ENCODE assay signal across 18 cellular contexts in the genomic region with DNA sequence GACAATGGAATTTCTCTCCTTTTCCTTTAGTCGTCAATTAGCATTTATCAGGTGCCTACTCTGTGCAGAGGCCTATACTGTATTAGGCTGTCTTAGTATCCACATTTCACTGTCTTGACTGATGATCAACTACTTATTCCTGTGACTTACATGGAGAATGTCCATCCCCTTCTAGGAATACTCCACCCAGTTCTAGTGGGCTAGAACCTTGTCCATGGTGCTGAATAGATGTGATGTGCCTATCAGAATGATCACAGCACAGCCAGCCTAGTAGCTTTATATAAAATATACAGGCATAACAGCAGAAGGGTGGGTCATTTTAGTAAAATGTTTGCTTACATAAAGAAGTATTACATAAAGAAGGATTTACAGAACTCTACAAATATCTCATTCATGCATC.
DNase-seq lines count a peak whose midpoint lies in the region; ATAC-seq and TF ChIP-seq lines count a peak whose summit lies in the region.
"Had no signal": no experiment of that assay in that cellular context is flagged by ENCODE, and none has a peak within 500 bp of the region (broad histone marks: within the 10 kb centered on the region; RNA-seq: fewer than 3 reads in every experiment).

No MANE protein-coding gene starts in this region.

- no peak overlapping the region for H3K4me3 Mint-ChIP-seq in MCF 10A (ENCODE audit: unreplicated experiment)
- H3K4me3 Mint-ChIP-seq in progenitor cell of endocrine pancreas (ENCODE audit: low read depth), result no peak overlapping the region
- no peak overlapping the region for H3K4me3 Mint-ChIP-seq in activated naive CD4-positive, alpha-beta T cell treated with anti-CD3 and anti-CD28 coated beads, Interleukin-2, amount 10 ng/mL, durations not matched to agents 7 days and 5 days
- H3K4me3 Mint-ChIP-seq: activated B cell treated with CpG ODN at 0.5 μM for 24 hours; activated CD8-positive, alpha-beta T cell treated with anti-CD3 and anti-CD28 coated beads, Interleukin-2, amount 10 ng/mL, durations not matched to agents 7 days and 5 days; CD4-positive, alpha-beta T cell; nephron had no signal

- BruUV-seq in MCF 10A (replicated peaks; lab: Mats Ljungman, UMichigan) (no TSS peak), mammary epithelial cell (replicated peaks; lab: Mats Ljungman, UMichigan) (no TSS peak)

- H3K9me3 Mint-ChIP-seq in MCF 10A (ENCODE audit: unreplicated experiment), result peaks cover 18% of the 10 kb centered on the region
- H3K9me3 Mint-ChIP-seq in progenitor cell of endocrine pancreas (ENCODE audit: low read depth), result no peaks in the 10 kb centered on the region
- peaks cover 11 to 19% of the 10 kb centered on the region in 2 donors for H3K9me3 Mint-ChIP-seq in activated naive CD4-positive, alpha-beta T cell treated with anti-CD3 and anti-CD28 coated beads, Interleukin-2, amount 50 U/mL, for 72 hours
- H3K9me3 Mint-ChIP-seq in activated naive CD4-positive, alpha-beta T cell treated with anti-CD3 and anti-CD28 coated beads, Interleukin-2, amount 10 ng/mL, durations not matched to agents 7 days and 5 days, result peaks cover 7% of the 10 kb centered on the region
- H3K9me3 Mint-ChIP-seq: activated B cell treated with CpG ODN at 0.5 μM for 24 hours; CD4-positive, alpha-beta T cell had no signal

- H3K27me3 ChIP-seq in mammary epithelial cell (ENCODE audit: insufficient read depth, low read length), result no peaks in the 10 kb centered on the region
- H3K27me3 ChIP-seq: MG63, stomach, vagina had no signal

- H3K4me1 Mint-ChIP-seq in MCF 10A (ENCODE audit: insufficient read depth, unreplicated experiment) (no peaks in the 10 kb centered on the region), progenitor cell of endocrine pancreas (ENCODE audit: low read depth) (no peaks in the 10 kb centered on the region)
- H3K4me1 Mint-ChIP-seq in activated naive CD4-positive, alpha-beta T cell treated with anti-CD3 and anti-CD28 coated beads, Interleukin-2, amount 10 ng/mL, durations not matched to agents 7 days and 5 days, result no peaks in the 10 kb centered on the region
- H3K4me1 Mint-ChIP-seq: activated B cell treated with CpG ODN at 0.5 μM for 24 hours, nephron had no signal

- DNase-seq in MCF 10A (ENCODE audit: unreplicated experiment) (peak; percentile 58), mammary epithelial cell (no peak), OCI-M2 (lab: John Stamatoyannopoulos, UW; ENCODE audit: unreplicated experiment) (peak; percentile 1), epithelial cell of esophagus (ENCODE audit: low read depth) (peak; percentile 1), progenitor cell of endocrine pancreas (ENCODE audit: low spot score, unreplicated experiment) (peak; percentile 13), D341Med (ENCODE audit: low spot score) (no peak)
- no peak for DNase-seq in activated naive CD4-positive, alpha-beta T cell treated with anti-CD3 and anti-CD28 coated beads, Interleukin-2, amount 50 U/mL, for 72 hours (ENCODE audit: low spot score in 2 of 2)
- no peak for DNase-seq in activated naive CD4-positive, alpha-beta T cell treated with anti-CD3 and anti-CD28 coated beads, Interleukin-2, amount 10 ng/mL, durations not matched to agents 7 days and 5 days
- DNase-seq: activated B cell treated with CpG ODN at 0.5 μM for 24 hours; activated CD8-positive, alpha-beta T cell treated with anti-CD3 and anti-CD28 coated beads, Interleukin-2, amount 10 ng/mL, durations not matched to agents 7 days and 5 days; CD4-positive, alpha-beta T cell; foreskin melanocyte; MG63; NCI-H2081; NCI-H526; stomach had no signal

- H3K27ac ChIP-seq in mammary epithelial cell (ENCODE audit: insufficient read depth, low read depth, low read length), result no peak overlapping the region
- H3K27ac ChIP-seq: stomach, vagina had no signal

- no peak overlapping the region for H2AFZ ChIP-seq in mammary epithelial cell (ENCODE audit: low read depth, low read length)

- CTCF ChIA-PET in MCF 10A (lab: Yijun Ruan, JAX) (no interaction called here), mammary epithelial cell (lab: Charles Lee; ENCODE audit: low non-redundant PET) (no interaction called here)
- CTCF ChIA-PET in activated naive CD4-positive, alpha-beta T cell treated with anti-CD3 and anti-CD28 coated beads, Interleukin-2, amount 10 ng/mL, durations not matched to agents 7 days and 5 days (lab: Charles Lee), result no interaction called here

- H3K27me3 Mint-ChIP-seq in MCF 10A (ENCODE audit: insufficient read depth, unreplicated experiment) (no peaks in the 10 kb centered on the region), progenitor cell of endocrine pancreas (no peaks in the 10 kb centered on the region)
- no peaks in the 10 kb centered on the region for H3K27me3 Mint-ChIP-seq in activated naive CD4-positive, alpha-beta T cell treated with anti-CD3 and anti-CD28 coated beads, Interleukin-2, amount 10 ng/mL, durations not matched to agents 7 days and 5 days
- H3K27me3 Mint-ChIP-seq: activated B cell treated with CpG ODN at 0.5 μM for 24 hours; CD4-positive, alpha-beta T cell had no signal

- H3K4me3 ChIP-seq in mammary epithelial cell (replicated peaks in 1 of 3; ENCODE audit: insufficient read depth in 1 of 3, low read depth in 2 of 3, low read length in 3 of 3), result no peak overlapping the region
- no peak overlapping the region for H3K4me3 ChIP-seq in epithelial cell of esophagus (ENCODE audit: low read length)
- H3K4me3 ChIP-seq: MG63, stomach, vagina had no signal

- ATAC-seq in activated naive CD4-positive, alpha-beta T cell treated with anti-CD3 and anti-CD28 coated beads, Interleukin-2, amount 50 U/mL, for 72 hours, result no peak
- ATAC-seq: activated CD8-positive, alpha-beta T cell treated with anti-CD3 and anti-CD28 coated beads, Interleukin-2, amount 10 ng/mL, durations not matched to agents 7 days and 5 days had no signal

- no peaks in the 10 kb centered on the region for H3K4me1 ChIP-seq in mammary epithelial cell (ENCODE audit: insufficient read depth, low read length)
- H3K4me1 ChIP-seq: stomach, vagina had no signal

- no peak for TF ChIP-seq CTCF in MCF 10A (IDR thresholded peaks at IDR 0.05; ENCODE audit: unreplicated experiment)
- TF ChIP-seq CTCF in mammary epithelial cell (conservative IDR thresholded peaks at IDR 0.05 in 1 of 2, IDR thresholded peaks at IDR 0.05 in 1 of 2; ENCODE audit: extremely low read depth in 1 of 2, insufficient read depth in 1 of 2, low read depth in 1 of 2, low read length in 2 of 2), result no peak
- TF ChIP-seq CTCF in epithelial cell of esophagus (IDR thresholded peaks at IDR 0.05; ENCODE audit: insufficient read depth, low read depth, low read length, missing control alignments), result no peak
- TF ChIP-seq CTCF in progenitor cell of endocrine pancreas (IDR thresholded peaks at IDR 0.05; ENCODE audit: unreplicated experiment), result no peak

- H3K79me2 ChIP-seq in mammary epithelial cell (ENCODE audit: insufficient read depth, low read length), result no peaks in the 10 kb centered on the region

- H3K9me3 ChIP-seq in mammary epithelial cell (replicated peaks; ENCODE audit: insufficient read depth, low read length), result peaks cover 3% of the 10 kb centered on the region
- H3K9me3 ChIP-seq: MG63, stomach, vagina had no signal

- POLR2A ChIA-PET in MCF 10A (lab: Yijun Ruan, JAX), result interaction anchor here (0.7 kb wide), 1 partner anchor 522 kb away, joined by 3 read pairs; no protein-coding TSS in a partner anchor

- dilution Hi-C loops in mammary epithelial cell (cut with HindIII; ENCODE audit: low sequenced_read_pairs), result no loop called here

- no peaks in the 10 kb centered on the region for H3K36me3 Mint-ChIP-seq in MCF 10A (ENCODE audit: insufficient read depth, unreplicated experiment)
- H3K36me3 Mint-ChIP-seq in progenitor cell of endocrine pancreas (ENCODE audit: insufficient read depth), result no peaks in the 10 kb centered on the region
- H3K36me3 Mint-ChIP-seq in activated naive CD4-positive, alpha-beta T cell treated with anti-CD3 and anti-CD28 coated beads, Interleukin-2, amount 50 U/mL, for 72 hours, result no peaks in the 10 kb centered on the region
- H3K36me3 Mint-ChIP-seq in activated naive CD4-positive, alpha-beta T cell treated with anti-CD3 and anti-CD28 coated beads, Interleukin-2, amount 10 ng/mL, durations not matched to agents 7 days and 5 days, result no peaks in the 10 kb centered on the region

- H4K20me1 ChIP-seq in mammary epithelial cell (ENCODE audit: insufficient read depth, low read length), result no peaks in the 10 kb centered on the region

- intact Hi-C loops in MCF 10A (cut with micrococcal nuclease), result no loop called here
- intact Hi-C loops in mammary epithelial cell (cut with micrococcal nuclease), result no loop called here

- WGBS in mammary epithelial cell (ENCODE audit: low coverage, missing lambda C conversion rate), result 57% methylated on average over 1 of the region's 1 CpG

- in situ Hi-C loops in mammary epithelial cell (cut with MboI; ENCODE audit: low sequenced_read_pairs in 2 of 2), result no loop called here

- H3K27ac Mint-ChIP-seq in MCF 10A (ENCODE audit: low read depth, unreplicated experiment), result no peak overlapping the region
- peak overlapping the region; percentile 6 for H3K27ac Mint-ChIP-seq in progenitor cell of endocrine pancreas
- H3K27ac Mint-ChIP-seq in activated naive CD4-positive, alpha-beta T cell treated with anti-CD3 and anti-CD28 coated beads, Interleukin-2, amount 50 U/mL, for 72 hours, result no peak overlapping the region
- no peak overlapping the region for H3K27ac Mint-ChIP-seq in activated naive CD4-positive, alpha-beta T cell treated with anti-CD3 and anti-CD28 coated beads, Interleukin-2, amount 10 ng/mL, durations not matched to agents 7 days and 5 days
- H3K27ac Mint-ChIP-seq: activated B cell treated with CpG ODN at 0.5 μM for 24 hours; activated CD8-positive, alpha-beta T cell treated with anti-CD3 and anti-CD28 coated beads, Interleukin-2, amount 10 ng/mL, durations not matched to agents 7 days and 5 days; CD4-positive, alpha-beta T cell; nephron had no signal

- H3K4me2 ChIP-seq in mammary epithelial cell (ENCODE audit: insufficient read depth, low read depth, low read length), result no peak overlapping the region

- H3K36me3 ChIP-seq in mammary epithelial cell (ENCODE audit: insufficient read depth, low read length), result no peaks in the 10 kb centered on the region
- H3K36me3 ChIP-seq: MG63, stomach, vagina had no signal

- no peak overlapping the region for H3K9ac ChIP-seq in mammary epithelial cell (ENCODE audit: insufficient read depth, low read length)

Comparison
In these comparisons a context has a peak if more than half of its experiments do, and no peak if none do; other contexts are left out.
1. DNase-seq: peak in MCF 10A (single experiment), OCI-M2 (single experiment), epithelial cell of esophagus (single experiment) and progenitor cell of endocrine pancreas (single experiment); none in mammary epithelial cell (single experiment), activated naive CD4-positive, alpha-beta T cell treated with anti-CD3 and anti-CD28 coated beads, Interleukin-2, amount 50 U/mL, for 72 hours (0 of 2), D341Med (single experiment) and activated naive CD4-positive, alpha-beta T cell treated with anti-CD3 and anti-CD28 coated beads, Interleukin-2, amount 10 ng/mL, durations not matched to agents 7 days and 5 days (single experiment).